Comparison of ENCODE assay signal across 16 cellular contexts in the genomic region with DNA sequence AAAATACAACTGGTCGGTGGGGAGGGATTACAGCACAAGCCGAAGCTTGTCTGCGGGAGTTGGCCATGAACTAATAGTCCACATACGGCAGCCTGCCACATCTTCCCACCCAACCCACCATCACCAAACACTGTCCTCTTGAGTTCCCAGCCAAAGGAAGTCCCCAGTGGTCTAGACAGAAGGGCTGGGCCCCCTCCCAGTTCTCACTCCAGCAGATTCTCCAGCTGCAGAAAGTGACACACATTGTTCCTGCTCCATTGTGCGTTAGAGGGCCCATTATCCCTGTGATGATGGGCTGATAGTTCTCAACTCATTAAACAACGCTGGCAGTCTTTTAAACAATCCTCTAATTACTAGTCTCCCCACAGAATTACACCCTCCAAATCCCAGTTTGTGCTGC.
DNase-seq lines count a peak whose midpoint lies in the region; ATAC-seq and TF ChIP-seq lines count a peak whose summit lies in the region.
"Had no signal": no experiment of that assay in that cellular context is flagged by ENCODE, and none has a peak within 500 bp of the region (broad histone marks: within the 10 kb centered on the region; RNA-seq: fewer than 3 reads in every experiment).

No MANE protein-coding gene starts in this region.

- H2AFZ ChIP-seq in GM23338, result peak overlapping the region; percentile 72; the same call in 1 of the 2 replicates
- H2AFZ ChIP-seq in hepatocyte, result peak overlapping the region; percentile 17

- ATAC-seq in GM23338 (no peak), GM18502 (IDR thresholded peaks at IDR 0.05; ENCODE audit: poor library complexity, unreplicated experiment) (no peak)
- no peak for ATAC-seq in activated T-cell treated with anti-CD3 and anti-CD28 coated beads, Interleukin-2, amount 50 U/mL, for 4 hours
- ATAC-seq: HepG2, PC-3 had no signal

- no peaks in the 10 kb centered on the region for H3K27me3 Mint-ChIP-seq in GM23338 (ENCODE audit: insufficient read depth, low read depth, poor library complexity)
- H3K27me3 Mint-ChIP-seq in activated T-cell treated with anti-CD3 and anti-CD28 coated beads, Interleukin-2, amount 50 U/mL, for 4 hours (ENCODE audit: low read depth), result no peaks in the 10 kb centered on the region

- H3K36me3 ChIP-seq in GM23338 (ENCODE audit: insufficient read depth), result no peaks in the 10 kb centered on the region
- H3K36me3 ChIP-seq in hepatocyte (replicated peaks; ENCODE audit: insufficient read depth, low read depth), result no peaks in the 10 kb centered on the region
- H3K36me3 ChIP-seq in esophagus squamous epithelium, result no peaks in the 10 kb centered on the region

- no peak overlapping the region for H3K27ac ChIP-seq in GM23338 (ENCODE audit: low read depth)
- H3K27ac ChIP-seq in hepatocyte, result peak overlapping the region; percentile 59
- H3K27ac ChIP-seq in esophagus squamous epithelium, result no peak overlapping the region
- H3K27ac ChIP-seq: RWPE1 had no signal

- H3K27me3 ChIP-seq in GM23338 (ENCODE audit: insufficient read depth) (no peaks in the 10 kb centered on the region), hepatocyte (no peaks in the 10 kb centered on the region), esophagus squamous epithelium (no peaks in the 10 kb centered on the region)

- no peak for TF ChIP-seq POLR2A in esophagus squamous epithelium (IDR thresholded peaks at IDR 0.05)

- H3K36me3 Mint-ChIP-seq in GM23338 (ENCODE audit: low read depth), result no peaks in the 10 kb centered on the region
- no peaks in the 10 kb centered on the region for H3K36me3 Mint-ChIP-seq in activated T-cell treated with anti-CD3 and anti-CD28 coated beads, Interleukin-2, amount 50 U/mL, for 4 hours (ENCODE audit: insufficient read depth)
- H3K36me3 Mint-ChIP-seq: CD14-positive monocyte had no signal

- intact Hi-C loops in esophagus squamous epithelium (cut with DNase I), result no loop called here

- no peak overlapping the region for H3K4me2 ChIP-seq in GM23338
- peak overlapping the region; percentile 54 for H3K4me2 ChIP-seq in hepatocyte

- no peaks in the 10 kb centered on the region for H3K9me3 Mint-ChIP-seq in GM23338
- no peaks in the 10 kb centered on the region for H3K9me3 Mint-ChIP-seq in activated T-cell treated with anti-CD3 and anti-CD28 coated beads, Interleukin-2, amount 50 U/mL, for 4 hours

- H3K79me2 ChIP-seq in GM23338 (replicated peaks; ENCODE audit: insufficient read depth) (no peaks in the 10 kb centered on the region), hepatocyte (no peaks in the 10 kb centered on the region)

- H3K9me3 ChIP-seq in hepatocyte (ENCODE audit: low read depth) (no peaks in the 10 kb centered on the region), esophagus squamous epithelium (no peaks in the 10 kb centered on the region)

- H3K4me3 ChIP-seq in GM23338, result no peak overlapping the region
- H3K4me3 ChIP-seq in hepatocyte, result no peak overlapping the region
- H3K4me3 ChIP-seq in esophagus squamous epithelium, result no peak overlapping the region

- H3F3A ChIP-seq in GM23338 (replicated peaks; ENCODE audit: low read depth), result no peaks in the 10 kb centered on the region

- no peak for TF ChIP-seq CTCF in GM23338 (conservative IDR thresholded peaks at IDR 0.05; ENCODE audit: low read depth in 2 of 2)
- TF ChIP-seq CTCF in hepatocyte (IDR thresholded peaks at IDR 0.05; ENCODE audit: poor library complexity), result no peak
- no peak for TF ChIP-seq CTCF in esophagus squamous epithelium (IDR thresholded peaks at IDR 0.05)

- 69% methylated on average over 6 of the region's 6 CpGs for WGBS in hepatocyte (ENCODE audit: low lambda C conversion rate, missing lambda C conversion rate)
- 60 to 79% methylated on average over 1 to 2 of the region's 6 CpGs for WGBS in esophagus squamous epithelium, 2 donors

- H4K20me1 ChIP-seq in GM23338 (replicated peaks; ENCODE audit: insufficient read depth), result no peaks in the 10 kb centered on the region
- H4K20me1 ChIP-seq in hepatocyte (ENCODE audit: insufficient read depth, poor library complexity, severe bottlenecking), result no peaks in the 10 kb centered on the region

- H3K4me1 ChIP-seq in GM23338 (ENCODE audit: insufficient read depth) (no peaks in the 10 kb centered on the region), hepatocyte (ENCODE audit: insufficient read depth) (peaks cover 30% of the 10 kb centered on the region), esophagus squamous epithelium (no peaks in the 10 kb centered on the region)

- no peak overlapping the region for H3K27ac Mint-ChIP-seq in GM23338

- H3K9me2 ChIP-seq in GM23338 (ENCODE audit: insufficient read depth) (peaks cover 4% of the 10 kb centered on the region; the same call in 1 of the 2 replicates), hepatocyte (replicated peaks; ENCODE audit: insufficient read depth) (no peaks in the 10 kb centered on the region)

- DNase-seq in GM23338 (ENCODE audit: low spot score), result no peak
- peak; percentile 86 for DNase-seq in NCI-H2227 treated with DMSO at 0.1 percent for 48 hours (lab: John Stamatoyannopoulos, UW)
- no peak for DNase-seq in hepatocyte (ENCODE audit: low spot score)
- DNase-seq in pons (ENCODE audit: low spot score), result peak; percentile 60
- no peak for DNase-seq in esophagus squamous epithelium (lab: John Stamatoyannopoulos, UW)
- no peak for DNase-seq in activated T-cell treated with anti-CD3 and anti-CD28 coated beads, Interleukin-2, amount 50 U/mL, for 4 hours
- DNase-seq: DMS79, KG1, NCI-H1694 treated with DMSO at 0.1 percent for 48 hours, NCI-H2107, NCI-H774, PC-3 had no signal

- H3K4me1 Mint-ChIP-seq in GM23338, result no peaks in the 10 kb centered on the region
- no peaks in the 10 kb centered on the region for H3K4me1 Mint-ChIP-seq in activated T-cell treated with anti-CD3 and anti-CD28 coated beads, Interleukin-2, amount 50 U/mL, for 4 hours (ENCODE audit: low read depth)
- H3K4me1 Mint-ChIP-seq: CD14-positive monocyte had no signal

- H3K4me3 Mint-ChIP-seq in GM23338, result no peak overlapping the region
- no peak overlapping the region for H3K4me3 Mint-ChIP-seq in activated T-cell treated with anti-CD3 and anti-CD28 coated beads, Interleukin-2, amount 50 U/mL, for 4 hours
- H3K4me3 Mint-ChIP-seq: CD14-positive monocyte had no signal

TF ChIP-seq in GM23338, 12 proteins besides CTCF, POLR2A, EP300 and RAD21 (continues in another document):
- TF ChIP-seq ZNF331 (CRISPR knock-in tag; IDR thresholded peaks at IDR 0.05; ENCODE audit: low read depth) (no peak), EZH2phosphoT487 (IDR thresholded peaks at IDR 0.05; ENCODE audit: unreplicated experiment) (no peak)
- TF ChIP-seq, protein P1, sequence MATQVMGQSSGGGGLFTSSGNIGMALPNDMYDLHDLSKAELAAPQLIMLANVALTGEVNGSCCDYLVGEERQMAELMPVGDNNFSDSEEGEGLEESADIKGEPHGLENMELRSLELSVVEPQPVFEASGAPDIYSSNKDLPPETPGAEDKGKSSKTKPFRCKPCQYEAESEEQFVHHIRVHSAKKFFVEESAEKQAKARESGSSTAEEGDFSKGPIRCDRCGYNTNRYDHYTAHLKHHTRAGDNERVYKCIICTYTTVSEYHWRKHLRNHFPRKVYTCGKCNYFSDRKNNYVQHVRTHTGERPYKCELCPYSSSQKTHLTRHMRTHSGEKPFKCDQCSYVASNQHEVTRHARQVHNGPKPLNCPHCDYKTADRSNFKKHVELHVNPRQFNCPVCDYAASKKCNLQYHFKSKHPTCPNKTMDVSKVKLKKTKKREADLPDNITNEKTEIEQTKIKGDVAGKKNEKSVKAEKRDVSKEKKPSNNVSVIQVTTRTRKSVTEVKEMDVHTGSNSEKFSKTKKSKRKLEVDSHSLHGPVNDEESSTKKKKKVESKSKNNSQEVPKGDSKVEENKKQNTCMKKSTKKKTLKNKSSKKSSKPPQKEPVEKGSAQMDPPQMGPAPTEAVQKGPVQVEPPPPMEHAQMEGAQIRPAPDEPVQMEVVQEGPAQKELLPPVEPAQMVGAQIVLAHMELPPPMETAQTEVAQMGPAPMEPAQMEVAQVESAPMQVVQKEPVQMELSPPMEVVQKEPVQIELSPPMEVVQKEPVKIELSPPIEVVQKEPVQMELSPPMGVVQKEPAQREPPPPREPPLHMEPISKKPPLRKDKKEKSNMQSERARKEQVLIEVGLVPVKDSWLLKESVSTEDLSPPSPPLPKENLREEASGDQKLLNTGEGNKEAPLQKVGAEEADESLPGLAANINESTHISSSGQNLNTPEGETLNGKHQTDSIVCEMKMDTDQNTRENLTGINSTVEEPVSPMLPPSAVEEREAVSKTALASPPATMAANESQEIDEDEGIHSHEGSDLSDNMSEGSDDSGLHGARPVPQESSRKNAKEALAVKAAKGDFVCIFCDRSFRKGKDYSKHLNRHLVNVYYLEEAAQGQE (IDR thresholded peaks at IDR 0.05; ENCODE audit: unreplicated experiment), result no peak

Comparison
In these comparisons a context has a peak if more than half of its experiments do, and no peak if none do; other contexts are left out.
1. DNase-seq: peak in NCI-H2227 treated with DMSO at 0.1 percent for 48 hours (single experiment) and pons (single experiment); none in GM23338 (single experiment), hepatocyte (single experiment), esophagus squamous epithelium (single experiment) and activated T-cell treated with anti-CD3 and anti-CD28 coated beads, Interleukin-2, amount 50 U/mL, for 4 hours (single experiment).